Comparison of ENCODE assay signal across 11 cellular contexts in genomic region chr2:174844295-174844708, GRCh38.
DNase-seq lines count a peak whose midpoint lies in the region; ATAC-seq and TF ChIP-seq lines count a peak whose summit lies in the region.
"Had no signal": no experiment of that assay in that cellular context is flagged by ENCODE, and none has a peak within 500 bp of the region (broad histone marks: within the 10 kb centered on the region; RNA-seq: fewer than 3 reads in every experiment).

No MANE protein-coding gene starts in this region.

- H3K4me3 Mint-ChIP-seq in CD4-positive, alpha-beta memory T cell, result peak overlapping the region in 7 of 8 donors; percentile 1 to 72 (median 56)
- H3K4me3 Mint-ChIP-seq: activated B cell treated with CpG ODN at 0.5 μM for 24 hours; activated naive CD4-positive, alpha-beta T cell treated with anti-CD3 and anti-CD28 coated beads, Interleukin-2, amount 10 ng/mL, durations not matched to agents 7 days and 5 days; stimulated activated naive B cell treated with anti-CD40 and anti-IgM and Interleukin-4, amounts not matched to agents 10 μg/mL and 1 μg/mL and 100 μg/mL, for 72 hours had no signal

- peaks cover 0 to 5% (median 0%) of the 10 kb centered on the region in 4 donors for H3K4me1 Mint-ChIP-seq in CD4-positive, alpha-beta memory T cell
- H3K4me1 Mint-ChIP-seq: activated B cell treated with CpG ODN at 0.5 μM for 24 hours; activated naive CD4-positive, alpha-beta T cell treated with anti-CD3 and anti-CD28 coated beads, Interleukin-2, amount 10 ng/mL, durations not matched to agents 7 days and 5 days; stimulated activated naive B cell treated with anti-CD40 and anti-IgM and Interleukin-4, amounts not matched to agents 10 μg/mL and 1 μg/mL and 100 μg/mL, for 72 hours had no signal

- H3K4me1 ChIP-seq in CD4-positive, alpha-beta memory T cell (ENCODE audit: insufficient read depth, low read length), result peaks cover 10% of the 10 kb centered on the region
- peaks cover 0 to 15% (median 6%) of the 10 kb centered on the region in 4 donors for H3K4me1 ChIP-seq in sigmoid colon

- intact Hi-C loops in CD4-positive, alpha-beta memory T cell (cut with micrococcal nuclease), result no loop called here
- intact Hi-C loops in sigmoid colon (cut with DNase I), result no loop called here

- no peak for DNase-seq in AG04450 (ENCODE audit: low read depth, low spot score)
- DNase-seq in CD4-positive, alpha-beta memory T cell, result peak; percentile 20 to 45 (median 37)
- DNase-seq in fibroblast of villous mesenchyme (ENCODE audit: low read depth), result no peak
- no peak for DNase-seq in sigmoid colon
- DNase-seq: activated B cell treated with CpG ODN at 0.5 μM for 24 hours; activated naive CD4-positive, alpha-beta T cell treated with anti-CD3 and anti-CD28 coated beads, Interleukin-2, amount 10 ng/mL, durations not matched to agents 7 days and 5 days; effector memory CD4-positive, alpha-beta T cell; stimulated activated naive B cell treated with anti-CD40 and anti-IgM and Interleukin-4, amounts not matched to agents 10 μg/mL and 1 μg/mL and 100 μg/mL, for 72 hours had no signal

- H3K4me3 ChIP-seq in AG04450 (ENCODE audit: low read depth, low read length), result peak overlapping the region; percentile 70
- no peak overlapping the region for H3K4me3 ChIP-seq in CD4-positive, alpha-beta memory T cell (ENCODE audit: low read length in 2 of 2)
- peak overlapping the region; percentile 70 for H3K4me3 ChIP-seq in WI38 (ENCODE audit: low read depth, low read length)
- peak overlapping the region; percentile 71 for H3K4me3 ChIP-seq in fibroblast of villous mesenchyme (ENCODE audit: low read depth, low read length)
- no peak overlapping the region for H3K4me3 ChIP-seq in sigmoid colon

- H3K9me3 Mint-ChIP-seq in CD4-positive, alpha-beta memory T cell, result no peaks in the 10 kb centered on the region
- H3K9me3 Mint-ChIP-seq: activated B cell treated with CpG ODN at 0.5 μM for 24 hours; activated naive CD4-positive, alpha-beta T cell treated with anti-CD3 and anti-CD28 coated beads, Interleukin-2, amount 10 ng/mL, durations not matched to agents 7 days and 5 days; stimulated activated naive B cell treated with anti-CD40 and anti-IgM and Interleukin-4, amounts not matched to agents 10 μg/mL and 1 μg/mL and 100 μg/mL, for 72 hours had no signal

- no peak for TF ChIP-seq EP300 in sigmoid colon (IDR thresholded peaks at IDR 0.05)

- no peaks in the 10 kb centered on the region for H3K36me3 Mint-ChIP-seq in CD4-positive, alpha-beta memory T cell
- H3K36me3 Mint-ChIP-seq: activated naive CD4-positive, alpha-beta T cell treated with anti-CD3 and anti-CD28 coated beads, Interleukin-2, amount 10 ng/mL, durations not matched to agents 7 days and 5 days; stimulated activated naive B cell treated with anti-CD40 and anti-IgM and Interleukin-4, amounts not matched to agents 10 μg/mL and 1 μg/mL and 100 μg/mL, for 72 hours had no signal

- CTCF ChIA-PET in AG04450 (lab: Charles Lee), result interaction anchor here (0.6 to 2.4 kb wide), 4 partner anchors 51 to 140 kb away, joined by 3 to 12 read pairs (median 4); no protein-coding TSS in a partner anchor
- CTCF ChIA-PET in CD4-positive, alpha-beta memory T cell (lab: Charles Lee; ENCODE audit: partially characterized antibody), result interaction anchor here (1.1 kb wide), 1 partner anchor 94 kb away, joined by 3 read pairs; no protein-coding TSS in a partner anchor

- H3K27me3 ChIP-seq in AG04450 (ENCODE audit: control insufficient read depth, insufficient read depth, low read length) (no peaks in the 10 kb centered on the region), sigmoid colon (no peaks in the 10 kb centered on the region)
- H3K27me3 ChIP-seq in CD4-positive, alpha-beta memory T cell (ENCODE audit: insufficient read depth, low read length), result no peaks in the 10 kb centered on the region

- TF ChIP-seq CTCF in AG04450 (IDR thresholded peaks at IDR 0.05; ENCODE audit: low read depth, low read length), result no peak
- no peak for TF ChIP-seq CTCF in WI38 (IDR thresholded peaks at IDR 0.05; ENCODE audit: low read depth, low read length)
- TF ChIP-seq CTCF in fibroblast of villous mesenchyme (IDR thresholded peaks at IDR 0.05; ENCODE audit: insufficient read depth, low read depth, low read length), result no peak
- no peak for TF ChIP-seq CTCF in sigmoid colon (IDR thresholded peaks at IDR 0.05)

- H3K27ac ChIP-seq in AG04450 (ENCODE audit: low read depth, low read length) (no peak overlapping the region), sigmoid colon (no peak overlapping the region)
- peak overlapping the region; percentile 37 for H3K27ac ChIP-seq in CD4-positive, alpha-beta memory T cell (ENCODE audit: low read depth, low read length)

- no peaks in the 10 kb centered on the region for H3K36me3 ChIP-seq in CD4-positive, alpha-beta memory T cell (ENCODE audit: insufficient read depth, low read length)
- no peaks in the 10 kb centered on the region for H3K36me3 ChIP-seq in sigmoid colon

- no peaks in the 10 kb centered on the region for H3K9me3 ChIP-seq in AG04450 (ENCODE audit: control insufficient read depth, insufficient read depth, low read length)
- no peaks in the 10 kb centered on the region for H3K9me3 ChIP-seq in CD4-positive, alpha-beta memory T cell (ENCODE audit: control insufficient read depth in 1 of 2, low read length in 2 of 2)
- H3K9me3 ChIP-seq in sigmoid colon, result no peaks in the 10 kb centered on the region

- WGBS in sigmoid colon, 2 donors, result 84% methylated on average over 6 of the region's 6 CpGs

- ATAC-seq in HG03097 (IDR thresholded peaks at IDR 0.05; ENCODE audit: low FRiP score, unreplicated experiment) (no peak), GM18909 (IDR thresholded peaks at IDR 0.05; ENCODE audit: poor library complexity, unreplicated experiment) (no peak)
- ATAC-seq: stimulated activated naive B cell treated with anti-CD40 and anti-IgM and Interleukin-4, amounts not matched to agents 10 μg/mL and 1 μg/mL and 100 μg/mL, for 72 hours had no signal

- POLR2A ChIA-PET in AG04450 (lab: Yijun Ruan, JAX), result no interaction called here
- POLR2A ChIA-PET in CD4-positive, alpha-beta memory T cell (lab: Charles Lee; ENCODE audit: partially characterized antibody), result no interaction called here

- peak overlapping the region in 6 of 7 donors; percentile 54 to 89 (median 72) for H3K27ac Mint-ChIP-seq in CD4-positive, alpha-beta memory T cell
- H3K27ac Mint-ChIP-seq: activated B cell treated with CpG ODN at 0.5 μM for 24 hours; activated naive CD4-positive, alpha-beta T cell treated with anti-CD3 and anti-CD28 coated beads, Interleukin-2, amount 10 ng/mL, durations not matched to agents 7 days and 5 days; stimulated activated naive B cell treated with anti-CD40 and anti-IgM and Interleukin-4, amounts not matched to agents 10 μg/mL and 1 μg/mL and 100 μg/mL, for 72 hours had no signal

- H3K27me3 Mint-ChIP-seq in CD4-positive, alpha-beta memory T cell, result peaks cover 0 to 7% of the 10 kb centered on the region in 2 donors

- no peak for TF ChIP-seq POLR2A in sigmoid colon (IDR thresholded peaks at IDR 0.05)

Comparison
In these comparisons a context has a peak if more than half of its experiments do, and no peak if none do; other contexts are left out.
1. DNase-seq: peak in CD4-positive, alpha-beta memory T cell (5 of 5); none in AG04450 (single experiment), fibroblast of villous mesenchyme (single experiment) and sigmoid colon (single experiment).
2. H3K4me3 ChIP-seq: peak in AG04450 (single experiment), WI38 (single experiment) and fibroblast of villous mesenchyme (single experiment); none in CD4-positive, alpha-beta memory T cell (0 of 2) and sigmoid colon (0 of 4).